In the genomic region with DNA sequence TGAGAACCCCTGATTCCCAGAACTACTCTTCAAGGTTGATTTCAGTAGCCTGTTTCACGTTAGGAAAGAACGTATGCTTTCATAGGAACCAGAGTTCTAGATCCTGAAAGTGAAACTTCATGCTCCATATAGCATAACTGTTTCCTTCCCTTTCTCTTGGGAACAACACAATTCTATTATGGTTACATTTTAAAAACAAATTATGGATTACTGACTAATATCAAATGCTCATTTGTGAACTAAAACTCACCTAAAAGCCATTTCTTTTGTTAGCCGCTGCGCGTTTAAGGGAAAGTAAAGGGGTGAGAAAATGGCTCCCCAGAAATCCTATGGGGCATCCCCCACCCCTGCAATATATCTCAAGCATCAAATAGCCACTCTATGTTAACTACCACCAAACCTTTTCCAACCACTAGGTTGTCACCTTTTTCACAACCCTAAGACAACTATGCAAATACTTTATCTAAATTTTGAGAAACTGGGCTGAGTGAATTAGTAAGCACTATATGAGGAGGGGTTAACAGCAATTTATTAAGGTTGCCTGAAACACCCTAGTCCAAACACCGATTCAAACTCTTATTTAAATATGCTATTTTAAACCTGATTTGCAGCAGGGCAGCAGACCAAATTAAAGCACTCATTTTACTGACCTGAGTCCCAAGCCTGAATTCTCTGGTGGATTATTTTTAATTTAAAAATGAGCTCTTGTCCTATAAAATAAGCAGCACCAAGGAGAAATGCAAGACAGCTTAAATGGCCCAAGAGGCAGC, we compare ENCODE assay signal across 8 cellular contexts. TPM values are rescaled to one million over a fixed set of nuclear protein-coding genes. Genes with fewer than 3 reads are reported as not detected.
A peak's percentile ranks its signal among the peaks of the same experiment; 100 is the strongest.
DNase-seq lines count a peak whose midpoint lies in the region; ATAC-seq lines count a peak whose summit lies in the region.

No MANE protein-coding gene starts in this region.

- peak overlapping the region; percentile 97 for H3K4me3 Mint-ChIP-seq in stimulated activated memory B cell treated with anti-CD40 and anti-IgM and Interleukin-4, amounts not matched to agents 10 μg/mL and 1 μg/mL and 100 μg/mL, for 72 hours

- peak overlapping the region; percentile 96 for H3K27ac Mint-ChIP-seq in stimulated activated memory B cell treated with anti-CD40 and anti-IgM and Interleukin-4, amounts not matched to agents 10 μg/mL and 1 μg/mL and 100 μg/mL, for 72 hours

- no peaks in the 10 kb centered on the region for H3K9me3 Mint-ChIP-seq in stimulated activated memory B cell treated with anti-CD40 and anti-IgM and Interleukin-4, amounts not matched to agents 10 μg/mL and 1 μg/mL and 100 μg/mL, for 72 hours

- peaks cover 29% of the 10 kb centered on the region for H3K36me3 Mint-ChIP-seq in stimulated activated memory B cell treated with anti-CD40 and anti-IgM and Interleukin-4, amounts not matched to agents 10 μg/mL and 1 μg/mL and 100 μg/mL, for 72 hours

- peak; percentile 31 for ATAC-seq in HG03280 (IDR thresholded peaks at IDR 0.05; ENCODE audit: unreplicated experiment)
- peak; percentile 42 for ATAC-seq in stimulated activated memory B cell treated with anti-CD40 and anti-IgM and Interleukin-4, amounts not matched to agents 10 μg/mL and 1 μg/mL and 100 μg/mL, for 72 hours

- no peaks in the 10 kb centered on the region for H3K27me3 Mint-ChIP-seq in stimulated activated memory B cell treated with anti-CD40 and anti-IgM and Interleukin-4, amounts not matched to agents 10 μg/mL and 1 μg/mL and 100 μg/mL, for 72 hours

- peaks cover 59% of the 10 kb centered on the region for H3K4me1 Mint-ChIP-seq in stimulated activated memory B cell treated with anti-CD40 and anti-IgM and Interleukin-4, amounts not matched to agents 10 μg/mL and 1 μg/mL and 100 μg/mL, for 72 hours

- DNase-seq in activated naive CD4-positive, alpha-beta T cell treated with Interleukin-2 at 50 U/mL for 16 hours = peak; percentile 72
- no peak for DNase-seq in activated naive CD4-positive, alpha-beta T cell (lab: John Stamatoyannopoulos, UW)
- DNase-seq in activated CD8-positive, alpha-beta memory T cell treated with anti-CD3 and anti-CD28 coated beads, Interleukin-2, amount 50 U/mL, for 4 hours = peak; percentile 30
- DNase-seq in globus pallidus (ENCODE audit: low spot score) (peak; percentile 5), mucosa of gallbladder (ENCODE audit: low spot score) (no peak), SKM-1 (lab: John Stamatoyannopoulos, UW; ENCODE audit: unreplicated experiment) (no peak)

RNA-seq across cellular contexts. Expression of a gene that starts 2.4 kb away (rescaled TPM):
- 33.7 TPM for total RNA-seq in mucosa of gallbladder

RNA-seq across cellular contexts. Expression of a gene that starts 56.9 kb away (rescaled TPM):
- total RNA-seq in mucosa of gallbladder = 0.09 TPM

Comparison
In these comparisons a context has a peak if more than half of its experiments do, and no peak if none do; other contexts are left out.
1. DNase-seq: peak in activated naive CD4-positive, alpha-beta T cell treated with Interleukin-2 at 50 U/mL for 16 hours (single experiment), activated CD8-positive, alpha-beta memory T cell treated with anti-CD3 and anti-CD28 coated beads, Interleukin-2, amount 50 U/mL, for 4 hours (single experiment) and globus pallidus (single experiment); none in activated naive CD4-positive, alpha-beta T cell (0 of 4), mucosa of gallbladder (single experiment) and SKM-1 (single experiment).